Comparison of ENCODE assay signal across 1 cellular context in genomic region chr16:89951509-89951908, GRCh38.
TF ChIP-seq lines count a peak whose summit lies in the region.

No MANE protein-coding gene starts in this region.

TF ChIP-seq in GM12878, 131 proteins besides CTCF, POLR2A, EP300 and RAD21:
- TF ChIP-seq ZZZ3 (IDR thresholded peaks at IDR 0.05; ENCODE audit: control insufficient read depth, insufficient read length, low read depth) (no peak), SMC3 (IDR thresholded peaks at IDR 0.05; ENCODE audit: borderline replicate concordance, low read length) (no peak), ZNF207 (IDR thresholded peaks at IDR 0.05; ENCODE audit: borderline replicate concordance) (no peak), MYB (IDR thresholded peaks at IDR 0.05; ENCODE audit: borderline replicate concordance, low read depth, low read length) (no peak), ZBTB40 (IDR thresholded peaks at IDR 0.05; ENCODE audit: borderline replicate concordance) (no peak), ATF7 (IDR thresholded peaks at IDR 0.05; ENCODE audit: low read depth) (no peak), EGR1 (IDR thresholded peaks at IDR 0.05; ENCODE audit: borderline replicate concordance in 1 of 2, low read depth in 2 of 2, low read length in 2 of 2) (no peak), SMAD5 (IDR thresholded peaks at IDR 0.05; ENCODE audit: low read depth) (no peak), MTA2 (IDR thresholded peaks at IDR 0.05; ENCODE audit: low read depth) (no peak), BCLAF1 (IDR thresholded peaks at IDR 0.05) (no peak), SREBF2 (IDR thresholded peaks at IDR 0.05; ENCODE audit: low read length) (no peak), YY1 (IDR thresholded peaks at IDR 0.05; ENCODE audit: low read depth, low read length) (no peak), RB1 (IDR thresholded peaks at IDR 0.05; ENCODE audit: borderline replicate concordance) (no peak), MXI1 (IDR thresholded peaks at IDR 0.05; ENCODE audit: low read depth, low read length) (no peak)
- TF ChIP-seq, protein P1, sequence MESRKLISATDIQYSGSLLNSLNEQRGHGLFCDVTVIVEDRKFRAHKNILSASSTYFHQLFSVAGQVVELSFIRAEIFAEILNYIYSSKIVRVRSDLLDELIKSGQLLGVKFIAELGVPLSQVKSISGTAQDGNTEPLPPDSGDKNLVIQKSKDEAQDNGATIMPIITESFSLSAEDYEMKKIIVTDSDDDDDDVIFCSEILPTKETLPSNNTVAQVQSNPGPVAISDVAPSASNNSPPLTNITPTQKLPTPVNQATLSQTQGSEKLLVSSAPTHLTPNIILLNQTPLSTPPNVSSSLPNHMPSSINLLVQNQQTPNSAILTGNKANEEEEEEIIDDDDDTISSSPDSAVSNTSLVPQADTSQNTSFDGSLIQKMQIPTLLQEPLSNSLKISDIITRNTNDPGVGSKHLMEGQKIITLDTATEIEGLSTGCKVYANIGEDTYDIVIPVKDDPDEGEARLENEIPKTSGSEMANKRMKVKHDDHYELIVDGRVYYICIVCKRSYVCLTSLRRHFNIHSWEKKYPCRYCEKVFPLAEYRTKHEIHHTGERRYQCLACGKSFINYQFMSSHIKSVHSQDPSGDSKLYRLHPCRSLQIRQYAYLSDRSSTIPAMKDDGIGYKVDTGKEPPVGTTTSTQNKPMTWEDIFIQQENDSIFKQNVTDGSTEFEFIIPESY (IDR thresholded peaks at IDR 0.05) = no peak
